23 cellular contexts compared by ENCODE assay signal in the genomic region with DNA sequence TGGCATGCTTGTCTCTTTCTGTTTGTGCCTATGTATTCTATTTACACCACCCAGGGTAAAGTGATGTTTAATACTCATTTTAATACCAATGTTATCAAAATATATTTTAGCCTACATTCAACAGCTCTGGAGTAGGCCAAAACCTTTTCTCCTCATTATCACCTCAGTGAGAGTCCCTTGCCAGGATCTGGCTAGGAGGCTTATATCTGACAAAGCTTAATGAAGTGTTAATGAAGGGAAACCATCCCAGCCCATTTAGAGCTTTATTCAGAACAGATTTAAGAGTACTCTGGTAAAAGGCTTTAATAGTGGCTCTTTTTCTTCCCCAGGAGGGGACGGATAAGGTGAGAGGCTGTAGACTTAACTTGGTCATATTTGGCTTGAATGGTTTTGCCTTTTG.
"Had no signal": no experiment of that assay in that cellular context is flagged by ENCODE, and none has a peak within 500 bp of the region (broad histone marks: within the 10 kb centered on the region; RNA-seq: fewer than 3 reads in every experiment).

No MANE protein-coding gene starts in this region.

- ATAC-seq: HepG2, Panc1, PC-3, SK-N-SH treated with all-trans-retinoic acid at 6 μM for 48 hours had no signal

- H3K36me3 ChIP-seq: MG63 had no signal

- H3K27ac ChIP-seq: RWPE1 had no signal

- H3K4me3 ChIP-seq: MG63 had no signal

- DNase-seq: IMR-90, Karpas-422, KG1, MG63, NCI-H1092, NCI-H1105 treated with DMSO at 0.1 percent for 48 hours, NCI-H1417 treated with DMSO at 0.1 percent for 48 hours, NCI-H146, NCI-H1694 treated with DMSO at 0.1 percent for 48 hours, NCI-H1930, NCI-H2081, NCI-H2107, NCI-H2227 treated with DMSO at 0.1 percent for 48 hours, NCI-H524, NCI-H526 treated with DMSO at 0.1 percent for 48 hours, NCI-H748 treated with DMSO at 0.1 percent for 48 hours, PC-3, SHP77, T-helper 1 cell had no signal

- H3K27me3 ChIP-seq: MG63 had no signal
